ENCODE assay signal across 2 cellular contexts in the genomic region with DNA sequence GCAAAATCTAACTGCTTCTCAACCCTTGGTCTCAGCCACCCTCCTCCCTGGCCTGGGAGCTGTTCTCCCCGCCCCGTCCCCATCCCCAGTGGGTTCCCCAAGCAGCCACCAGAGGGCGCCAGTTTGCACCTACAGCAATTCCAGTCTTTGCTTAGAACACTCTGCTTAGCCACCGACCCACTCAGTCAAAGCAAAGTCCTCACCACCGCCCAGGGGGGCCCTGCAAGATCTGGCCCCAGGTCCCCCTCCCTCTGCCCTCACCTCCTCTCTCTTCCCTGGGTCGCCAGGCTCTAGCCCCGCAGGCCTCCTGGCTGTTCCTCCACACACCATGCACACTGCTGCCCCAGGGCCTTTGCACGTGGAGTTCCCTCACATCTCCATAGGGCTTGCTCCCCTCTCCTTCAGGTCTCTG.
TF ChIP-seq lines count a peak whose summit lies in the region.

No MANE protein-coding gene starts in this region.

TF ChIP-seq in Ishikawa, 13 proteins besides CTCF, POLR2A, EP300 and RAD21 (continued from another document):
- TF ChIP-seq, protein P1, sequence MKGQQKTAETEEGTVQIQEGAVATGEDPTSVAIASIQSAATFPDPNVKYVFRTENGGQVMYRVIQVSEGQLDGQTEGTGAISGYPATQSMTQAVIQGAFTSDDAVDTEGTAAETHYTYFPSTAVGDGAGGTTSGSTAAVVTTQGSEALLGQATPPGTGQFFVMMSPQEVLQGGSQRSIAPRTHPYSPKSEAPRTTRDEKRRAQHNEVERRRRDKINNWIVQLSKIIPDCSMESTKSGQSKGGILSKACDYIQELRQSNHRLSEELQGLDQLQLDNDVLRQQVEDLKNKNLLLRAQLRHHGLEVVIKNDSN (IDR thresholded peaks at IDR 0.05) = no peak
- TF ChIP-seq REST (IDR thresholded peaks at IDR 0.05; ENCODE audit: low read depth) (no peak), CREB1 (IDR thresholded peaks at IDR 0.05; ENCODE audit: low read depth) (no peak), EGR1 (IDR thresholded peaks at IDR 0.05) (no peak), TAF1 (IDR thresholded peaks at IDR 0.05; ENCODE audit: low read depth) (no peak), MAX (IDR thresholded peaks at IDR 0.05) (no peak), ZBTB7A (IDR thresholded peaks at IDR 0.05; ENCODE audit: low read depth) (no peak), NFIC (IDR thresholded peaks at IDR 0.05) (no peak), TCF12 (IDR thresholded peaks at IDR 0.05; ENCODE audit: low read depth) (no peak), FOXM1 (IDR thresholded peaks at IDR 0.05; ENCODE audit: borderline replicate concordance, low read depth) (no peak)

TF ChIP-seq in SK-N-SH, 30 proteins besides CTCF, POLR2A, EP300 and RAD21 (continued from another document):
- TF ChIP-seq, protein P2, sequence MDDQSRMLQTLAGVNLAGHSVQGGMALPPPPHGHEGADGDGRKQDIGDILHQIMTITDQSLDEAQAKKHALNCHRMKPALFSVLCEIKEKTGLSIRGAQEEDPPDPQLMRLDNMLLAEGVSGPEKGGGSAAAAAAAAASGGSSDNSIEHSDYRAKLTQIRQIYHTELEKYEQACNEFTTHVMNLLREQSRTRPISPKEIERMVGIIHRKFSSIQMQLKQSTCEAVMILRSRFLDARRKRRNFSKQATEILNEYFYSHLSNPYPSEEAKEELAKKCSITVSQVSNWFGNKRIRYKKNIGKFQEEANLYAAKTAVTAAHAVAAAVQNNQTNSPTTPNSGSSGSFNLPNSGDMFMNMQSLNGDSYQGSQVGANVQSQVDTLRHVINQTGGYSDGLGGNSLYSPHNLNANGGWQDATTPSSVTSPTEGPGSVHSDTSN (IDR thresholded peaks at IDR 0.05) = no peak
